1 cellular context compared by ENCODE assay signal in the genomic region with DNA sequence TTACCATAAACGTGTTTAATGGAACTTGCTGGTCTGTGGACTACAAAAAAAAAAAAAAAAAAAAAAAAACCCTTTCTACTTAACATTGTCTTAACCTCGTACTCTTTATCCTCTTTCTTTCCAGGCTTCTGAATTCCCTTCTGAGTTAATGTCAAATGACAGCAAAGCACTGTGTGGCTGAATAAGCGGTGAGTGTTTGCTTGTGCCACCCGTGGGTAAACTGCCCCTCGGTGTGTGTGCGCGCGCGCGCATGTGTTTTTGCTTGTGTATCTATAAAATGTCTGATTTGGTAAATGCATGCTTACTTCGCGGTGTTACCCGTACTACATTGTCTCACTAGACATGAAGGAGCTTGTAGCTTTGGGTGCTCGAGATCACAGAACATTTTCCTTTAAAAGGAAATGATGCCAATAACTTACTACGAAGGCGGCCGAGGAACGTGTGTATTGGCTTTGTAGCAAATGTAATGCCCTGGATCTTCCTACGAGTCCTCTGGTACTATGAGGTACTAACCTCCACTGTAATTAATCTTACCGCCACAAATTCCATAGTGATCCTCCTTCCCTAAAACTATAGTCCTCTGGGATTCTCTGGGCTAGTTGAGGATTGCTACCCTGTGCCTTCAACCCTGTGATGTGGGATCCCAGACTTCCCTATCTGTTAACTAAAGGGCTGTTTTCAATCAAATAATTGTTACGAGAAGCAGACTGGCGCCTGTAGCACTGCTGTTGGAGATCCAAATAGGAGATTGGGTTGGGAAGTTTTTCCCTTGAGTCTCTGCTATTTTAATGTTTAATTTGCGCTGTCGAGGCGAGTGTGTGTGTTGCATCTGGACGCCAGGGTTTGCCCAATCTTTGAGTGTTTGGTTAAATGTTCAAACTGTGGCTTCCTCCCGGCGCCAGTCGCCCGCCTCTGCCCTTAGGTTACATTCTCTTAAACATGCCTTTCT.
TF ChIP-seq lines count a peak whose summit lies in the region.

No MANE protein-coding gene starts in this region.

TF ChIP-seq in HEK293, 187 proteins besides CTCF, POLR2A, EP300 and RAD21 (continued from another document):
- 0 out of 2 replicates have a peak, but pooled peaks have one; percentile 21 for TF ChIP-seq GLIS1 (tag by site-specific recombination; IDR thresholded peaks at IDR 0.05)
- TF ChIP-seq, protein P1, sequence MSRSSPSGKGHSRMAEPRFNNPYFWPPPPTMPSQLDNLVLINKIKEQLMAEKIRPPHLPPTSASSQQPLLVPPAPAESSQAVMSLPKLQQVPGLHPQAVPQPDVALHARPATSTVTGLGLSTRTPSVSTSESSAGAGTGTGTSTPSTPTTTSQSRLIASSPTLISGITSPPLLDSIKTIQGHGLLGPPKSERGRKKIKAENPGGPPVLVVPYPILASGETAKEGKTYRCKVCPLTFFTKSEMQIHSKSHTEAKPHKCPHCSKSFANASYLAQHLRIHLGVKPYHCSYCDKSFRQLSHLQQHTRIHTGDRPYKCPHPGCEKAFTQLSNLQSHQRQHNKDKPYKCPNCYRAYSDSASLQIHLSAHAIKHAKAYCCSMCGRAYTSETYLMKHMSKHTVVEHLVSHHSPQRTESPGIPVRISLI (tag by site-specific recombination; IDR thresholded peaks at IDR 0.05): peak; percentile 73; the same call in 1 of the 2 replicates
- TF ChIP-seq FEZF1 (tag by site-specific recombination; IDR thresholded peaks at IDR 0.05): no peak
- TF ChIP-seq, protein P2, sequence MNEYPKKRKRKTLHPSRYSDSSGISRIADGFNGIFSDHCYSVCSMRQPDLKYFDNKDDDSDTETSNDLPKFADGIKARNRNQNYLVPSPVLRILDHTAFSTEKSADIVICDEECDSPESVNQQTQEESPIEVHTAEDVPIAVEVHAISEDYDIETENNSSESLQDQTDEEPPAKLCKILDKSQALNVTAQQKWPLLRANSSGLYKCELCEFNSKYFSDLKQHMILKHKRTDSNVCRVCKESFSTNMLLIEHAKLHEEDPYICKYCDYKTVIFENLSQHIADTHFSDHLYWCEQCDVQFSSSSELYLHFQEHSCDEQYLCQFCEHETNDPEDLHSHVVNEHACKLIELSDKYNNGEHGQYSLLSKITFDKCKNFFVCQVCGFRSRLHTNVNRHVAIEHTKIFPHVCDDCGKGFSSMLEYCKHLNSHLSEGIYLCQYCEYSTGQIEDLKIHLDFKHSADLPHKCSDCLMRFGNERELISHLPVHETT (tag by site-specific recombination; IDR thresholded peaks at IDR 0.05): no peak
- no peak for TF ChIP-seq ZNF223 (tag by site-specific recombination; IDR thresholded peaks at IDR 0.05)
- no peak for TF ChIP-seq GFI1B (tag by site-specific recombination; IDR thresholded peaks at IDR 0.05)
- peak; percentile 75 for TF ChIP-seq IKZF3 (tag by site-specific recombination; IDR thresholded peaks at IDR 0.05)
- no peak for TF ChIP-seq ZNF747 (tag by site-specific recombination; IDR thresholded peaks at IDR 0.05)
